Comparison of ENCODE assay signal across 6 cellular contexts in the genomic region with DNA sequence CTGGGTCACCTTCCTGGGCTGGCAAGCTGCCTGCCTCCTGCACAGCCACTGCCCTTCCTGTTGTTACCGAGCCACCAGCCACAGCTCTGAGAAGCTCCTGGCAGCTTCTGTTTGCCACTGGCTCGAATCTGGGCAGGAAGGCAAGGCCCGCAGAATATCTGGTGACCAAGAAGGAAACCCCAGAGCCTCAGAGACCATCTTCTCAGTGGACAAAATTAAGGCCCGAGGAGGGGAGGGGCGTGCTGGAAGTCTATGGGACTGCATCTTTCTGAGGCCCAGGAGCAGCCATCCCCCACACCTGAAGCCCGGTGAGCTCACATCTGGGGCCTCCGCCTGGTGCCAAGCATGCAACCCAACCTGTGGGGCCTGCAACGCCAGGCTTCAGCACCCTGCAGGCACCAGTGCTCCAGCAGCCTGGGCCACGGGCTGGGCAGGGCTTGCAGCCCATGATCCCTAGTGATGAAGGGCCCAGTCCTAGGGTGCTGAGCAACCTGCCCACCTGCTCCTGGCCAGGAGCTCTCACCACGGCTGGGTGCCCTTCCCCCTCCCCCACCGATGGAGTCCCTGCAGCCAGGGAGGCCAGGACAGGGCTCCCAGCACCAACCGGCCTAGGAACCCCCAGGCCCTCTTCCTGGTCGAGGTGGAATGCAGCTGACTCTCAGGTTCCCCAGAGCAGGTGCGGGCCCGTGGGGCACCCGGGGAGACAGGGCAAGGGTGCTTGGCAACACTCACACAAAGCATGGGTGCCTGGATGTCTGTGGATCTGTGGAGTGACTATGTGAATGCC.
A peak's percentile ranks its signal among the peaks of the same experiment; 100 is the strongest.
DNase-seq lines count a peak whose midpoint lies in the region; ATAC-seq and TF ChIP-seq lines count a peak whose summit lies in the region.

No MANE protein-coding gene starts in this region.

- DNase-seq in GM12864 (ENCODE audit: low read depth): no peak
- DNase-seq in adipocyte (ENCODE audit: low read depth): no peak
- no peak for DNase-seq in effector CD8-positive, alpha-beta T cell (lab: John Stamatoyannopoulos, UW)
- no peak for DNase-seq in epidermal melanocyte (ENCODE audit: insufficient read length, low spot score)

- H3K27me3 ChIP-seq in adipocyte (replicated peaks; ENCODE audit: control insufficient read depth, insufficient read depth, low read length) (no peaks in the 10 kb centered on the region), mucosa of stomach (ENCODE audit: control insufficient read depth, insufficient read depth, low read length) (peaks cover 2% of the 10 kb centered on the region)

- no peak for TF ChIP-seq CTCF in GM12864 (IDR thresholded peaks at IDR 0.05; ENCODE audit: low read depth, low read length, missing control alignments)

- peak overlapping the region; percentile 91 for H3K9ac ChIP-seq in adipocyte (ENCODE audit: low read length)
- peak overlapping the region; percentile 84 for H3K9ac ChIP-seq in mucosa of stomach (ENCODE audit: low read length)

- ATAC-seq in HG02798 (IDR thresholded peaks at IDR 0.05; ENCODE audit: poor library complexity, unreplicated experiment): no peak

- H3K36me3 ChIP-seq in adipocyte (ENCODE audit: control insufficient read depth, insufficient read depth, low read length, severe bottlenecking): peaks cover 6% of the 10 kb centered on the region
- H3K36me3 ChIP-seq in mucosa of stomach (ENCODE audit: control insufficient read depth, insufficient read depth, low read length): no peaks in the 10 kb centered on the region

- H3K9me3 ChIP-seq in adipocyte (ENCODE audit: control insufficient read depth, low read length): no peaks in the 10 kb centered on the region
- H3K9me3 ChIP-seq in mucosa of stomach (ENCODE audit: control insufficient read depth, low read length): no peaks in the 10 kb centered on the region

- H3K4me1 ChIP-seq in adipocyte (ENCODE audit: control insufficient read depth, insufficient read depth, low read length) (peaks cover 29% of the 10 kb centered on the region), mucosa of stomach (ENCODE audit: control insufficient read depth, insufficient read depth, low read length) (peaks cover 31% of the 10 kb centered on the region)

- H3K4me3 ChIP-seq in GM12864 (ENCODE audit: low read depth, low read length) (peak overlapping the region; percentile 85), adipocyte (ENCODE audit: low read length) (peak overlapping the region; percentile 85), mucosa of stomach (ENCODE audit: low read length) (peak overlapping the region; percentile 71)
